Comparison of ENCODE assay signal across 21 cellular contexts in genomic region chr13:30338952-30339351, GRCh38. TPM values are rescaled to one million over a fixed set of nuclear protein-coding genes. Genes with fewer than 3 reads are reported as not detected.
A peak's percentile ranks its signal among the peaks of the same experiment; 100 is the strongest.
DNase-seq lines count a peak whose midpoint lies in the region; ATAC-seq, FAIRE-seq and TF ChIP-seq lines count a peak whose summit lies in the region.
"Had no signal": no experiment of that assay in that cellular context is flagged by ENCODE, and none has a peak within 500 bp of the region (broad histone marks: within the 10 kb centered on the region; RNA-seq: fewer than 3 reads in every experiment).

No MANE protein-coding gene starts in this region.

- dilution Hi-C loops in keratinocyte (cut with MboI; ENCODE audit: extremely low pct_ligation_motif_present, low sequenced_read_pairs) = no loop called here

- H3K9me3 ChIP-seq in PC-9 (ENCODE audit: insufficient read depth, low read depth) (no peaks in the 10 kb centered on the region), keratinocyte (ENCODE audit: control insufficient read depth, low read depth, low read length) (no peaks in the 10 kb centered on the region), tibial artery (no peaks in the 10 kb centered on the region)
- H3K9me3 ChIP-seq: A549 had no signal

- H3K4me3 Mint-ChIP-seq in HFFc6 = peak overlapping the region; percentile 41
- H3K4me3 Mint-ChIP-seq: B cell, CD14-positive monocyte, IgD-negative memory B cell had no signal

- no peaks in the 10 kb centered on the region for H3K27me3 Mint-ChIP-seq in HFFc6 (ENCODE audit: insufficient read depth)
- H3K27me3 Mint-ChIP-seq: B cell had no signal

- no peak for FAIRE-seq in keratinocyte (lab: Jason Lieb, UNC)
- FAIRE-seq: A549, G401.6, GM12892, GM18507 had no signal

- H2AFZ ChIP-seq in PC-9 (no peak overlapping the region), keratinocyte (ENCODE audit: control insufficient read depth, low read length) (no peak overlapping the region)

- peak overlapping the region; percentile 41; the same call in 1 of the 2 replicates for H3K4me2 ChIP-seq in PC-9
- H3K4me2 ChIP-seq in keratinocyte (ENCODE audit: control insufficient read depth, extremely low read depth, insufficient read depth, low read depth, low read length) = peak overlapping the region; percentile 16

- H3K9me3 Mint-ChIP-seq in HFFc6 = no peaks in the 10 kb centered on the region
- H3K9me3 Mint-ChIP-seq: IgD-negative memory B cell had no signal

- no peaks in the 10 kb centered on the region for H3K9me1 ChIP-seq in keratinocyte (ENCODE audit: control insufficient read depth, extremely low read depth, insufficient read depth, low read length)

- no peak overlapping the region for H3K9ac ChIP-seq in keratinocyte (ENCODE audit: control insufficient read depth, extremely low read depth, insufficient read depth, low read length)

- H3K79me2 ChIP-seq in PC-9 (ENCODE audit: low read depth) (no peaks in the 10 kb centered on the region), keratinocyte (ENCODE audit: control insufficient read depth, insufficient read depth, low read length) (no peaks in the 10 kb centered on the region)

- CTCF ChIA-PET in PC-9 (lab: Charles Lee) = interaction anchor here (0.7 kb wide), 1 partner anchor 10 kb away, joined by 7 read pairs; no protein-coding TSS in a partner anchor

- POLR2A ChIA-PET in PC-9 (lab: Charles Lee; ENCODE audit: unreplicated experiment) = no interaction called here

- peak overlapping the region; percentile 85 for H3K27ac Mint-ChIP-seq in HFFc6
- H3K27ac Mint-ChIP-seq: B cell, CD14-positive monocyte, IgD-negative memory B cell had no signal

- H3F3A ChIP-seq in PC-9 (ENCODE audit: insufficient read depth, low read depth) = peaks cover 39% of the 10 kb centered on the region

- no peaks in the 10 kb centered on the region for H3K9me2 ChIP-seq in PC-9 (ENCODE audit: insufficient read depth)

- no peaks in the 10 kb centered on the region for H3K36me3 Mint-ChIP-seq in HFFc6 (ENCODE audit: low read depth)
- H3K36me3 Mint-ChIP-seq: CD14-positive monocyte had no signal

- H3K4me1 Mint-ChIP-seq in HFFc6 (ENCODE audit: low read depth) = peaks cover 74% of the 10 kb centered on the region

- H3K27ac ChIP-seq in PC-9 = no peak overlapping the region
- H3K27ac ChIP-seq in keratinocyte (ENCODE audit: control insufficient read depth, insufficient read depth, low read length) = no peak overlapping the region
- peak overlapping the region; percentile 68 to 82 for H3K27ac ChIP-seq in tibial artery

- no peaks in the 10 kb centered on the region for H3K36me3 ChIP-seq in PC-9 (ENCODE audit: low read depth)
- no peaks in the 10 kb centered on the region for H3K36me3 ChIP-seq in keratinocyte (ENCODE audit: control insufficient read depth in 2 of 2, extremely low read depth in 1 of 2, insufficient read depth in 2 of 2, low read length in 2 of 2)
- no peaks in the 10 kb centered on the region for H3K36me3 ChIP-seq in tibial artery

- no TSS peak for BruUV-seq in PC-9 (replicated peaks; lab: Mats Ljungman, UMichigan)

- H4K20me1 ChIP-seq in PC-9 (ENCODE audit: insufficient read depth) (no peaks in the 10 kb centered on the region), keratinocyte (ENCODE audit: control insufficient read depth, extremely low read depth, insufficient read depth, low read length) (no peaks in the 10 kb centered on the region)

- H3K4me1 ChIP-seq in PC-9 (replicated peaks; ENCODE audit: insufficient read depth) (peaks cover 56% of the 10 kb centered on the region), keratinocyte (ENCODE audit: control insufficient read depth, extremely low read depth, insufficient read depth, low read length) (peaks cover 36% of the 10 kb centered on the region), tibial artery (peaks cover 0 to 45% (median 36%) of the 10 kb centered on the region in 4 donors)

- DNase-seq in HFFc6 (no peak), PC-9 (no peak), keratinocyte (ENCODE audit: low read depth, low spot score) (no peak), tibial artery (no peak), NCI-H2171 (lab: John Stamatoyannopoulos, UW) (no peak), NCI-H2081 (lab: John Stamatoyannopoulos, UW) (no peak)
- DNase-seq: GOT3, Kasumi-1, NCI-H1417, NCI-H1694 treated with DMSO at 0.1 percent for 48 hours, NCI-H446 treated with DMSO at 0.1 percent for 48 hours, NCI-H526 treated with DMSO at 0.1 percent for 48 hours, SHP77 treated with DMSO at 0.1 percent for 48 hours had no signal

- no peak for ATAC-seq in HG03108 (IDR thresholded peaks at IDR 0.05; ENCODE audit: unreplicated experiment)
- ATAC-seq: A549 had no signal

- intact Hi-C loops in PC-9 (cut with micrococcal nuclease; ENCODE audit: unreplicated experiment) (loop anchor here (1.0 kb wide), 1 partner anchor 197 kb away; no protein-coding TSS in a partner anchor), tibial artery (cut with DNase I; ENCODE audit: low total_unique reads) (no loop called here)

- TF ChIP-seq CTCF in HFFc6 (IDR thresholded peaks at IDR 0.05) (no peak), PC-9 (conservative IDR thresholded peaks at IDR 0.05) (no peak), keratinocyte (optimal IDR thresholded peaks at IDR 0.05 in 1 of 3, IDR thresholded peaks at IDR 0.05 in 1 of 3, conservative IDR thresholded peaks at IDR 0.05 in 1 of 3; ENCODE audit: extremely low read depth in 1 of 3, insufficient read depth in 2 of 3, low read length in 3 of 3) (no peak), tibial artery (IDR thresholded peaks at IDR 0.05) (no peak)

- no peak overlapping the region for H3K4me3 ChIP-seq in PC-9
- H3K4me3 ChIP-seq in keratinocyte (ENCODE audit: control insufficient read depth in 2 of 3, extremely low read depth in 1 of 3, insufficient read depth in 2 of 3, low read depth in 1 of 3, low read length in 3 of 3) = no peak overlapping the region
- no peak overlapping the region for H3K4me3 ChIP-seq in tibial artery
- H3K4me3 ChIP-seq: A549 had no signal

- H3K27me3 ChIP-seq in PC-9 (ENCODE audit: insufficient read depth, low read depth) = no peaks in the 10 kb centered on the region
- no peaks in the 10 kb centered on the region for H3K27me3 ChIP-seq in keratinocyte (ENCODE audit: control insufficient read depth, extremely low read depth, insufficient read depth, low read length)
- no peaks in the 10 kb centered on the region for H3K27me3 ChIP-seq in tibial artery

RNA-seq across cellular contexts. Expression of gene KATNAL1, which starts 31.6 kb away (rescaled TPM):
- total RNA-seq in HFFc6 (2021; fragmentation: NEBNext Ultra II Directional; extraction: Animal tissue kit (Norgen Biotek cat#: 25700)) = 10 to 100 TPM; 48.2 to 71.4 (median 61.2) TPM
- 11.8 and 14.8 TPM in 2 replicates for total RNA-seq in PC-9 (2021)
- polyA plus RNA-seq in keratinocyte = 6.1 to 10.1 TPM (median 8.1 TPM) in 3 replicates
- 3.6 TPM for polyA plus RNA-seq in keratinocyte (2011; ENCODE audit: low read depth)
- 6.9 and 9.8 TPM in 2 replicates for polyA plus RNA-seq in keratinocyte (2011; cell fraction: cytosol; rRNA removed)
- polyA plus RNA-seq in keratinocyte (2011; cell fraction: nucleus; rRNA removed) = 9.6 and 10.4 TPM in 2 replicates
- 2.4 and 8.9 TPM in 2 replicates for polyA plus RNA-seq in keratinocyte (2012; ENCODE audit: low replicate concordance)
- polyA minus RNA-seq in keratinocyte = 3.2 to 17.6 TPM (median 9.6 TPM) in 3 replicates
- polyA minus RNA-seq in keratinocyte (2011; cell fraction: cytosol; rRNA and poly(A)+ RNA removed) = 6.5 TPM
- polyA minus RNA-seq in keratinocyte (2011; cell fraction: nucleus; rRNA and poly(A)+ RNA removed) = 13.9 and 24.7 TPM in 2 replicates

Comparison
In these comparisons a context has a peak if more than half of its experiments do, and no peak if none do; other contexts are left out.
1. H3K27ac ChIP-seq: peak in tibial artery (2 of 2); none in PC-9 (single experiment) and keratinocyte (single experiment).